22 cellular contexts compared by ENCODE assay signal in the genomic region with DNA sequence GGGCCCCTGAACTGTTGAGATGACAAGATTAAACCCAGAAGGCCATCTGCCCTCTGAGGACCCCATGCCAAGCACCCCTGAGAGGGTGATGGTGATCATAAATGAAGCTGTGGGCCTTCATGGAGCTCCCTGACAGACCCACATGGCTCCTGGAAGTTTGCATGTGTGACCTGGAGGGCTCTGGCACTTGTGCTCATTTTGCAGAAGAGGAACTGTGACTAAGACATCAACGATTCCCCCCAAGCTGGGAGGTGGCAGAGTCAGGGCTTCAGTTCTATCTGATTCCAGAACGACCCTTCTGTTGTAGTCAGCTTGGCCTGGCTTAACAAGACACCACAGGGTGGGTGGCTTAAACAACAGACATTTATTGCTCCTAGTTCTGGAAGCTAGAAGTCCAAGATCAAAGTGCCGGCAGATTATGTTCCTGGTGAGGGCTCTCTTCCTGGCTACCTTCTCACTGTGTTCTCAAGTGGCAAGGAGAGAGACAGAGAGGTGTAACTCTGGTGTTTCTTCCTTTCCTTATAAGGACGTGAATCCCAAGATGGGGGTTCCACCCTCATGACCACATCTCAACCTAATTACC.
"Had no signal": no experiment of that assay in that cellular context is flagged by ENCODE, and none has a peak within 500 bp of the region (broad histone marks: within the 10 kb centered on the region; RNA-seq: fewer than 3 reads in every experiment).

No MANE protein-coding gene starts in this region.

- ATAC-seq: activated CD4-positive, CD25-positive, alpha-beta regulatory T cell treated with anti-CD3 and anti-CD28 coated beads, Interleukin-2, amount 50 U/mL, for 24 hours; activated CD8-positive, alpha-beta T cell treated with anti-CD3 and anti-CD28 coated beads, Interleukin-2, amount 10 ng/mL, durations not matched to agents 7 days and 5 days; activated naive CD4-positive, alpha-beta T cell treated with anti-CD3 and anti-CD28 coated beads, Interleukin-2, amount 50 U/mL, for 72 hours; left lobe of liver had no signal

- H3K27ac ChIP-seq: upper lobe of left lung had no signal

- H3K4me3 ChIP-seq: lung, stomach, upper lobe of left lung had no signal

- H3K9me3 ChIP-seq: stomach, upper lobe of left lung had no signal

- DNase-seq: activated CD4-positive, alpha-beta T cell treated with anti-CD3 and anti-CD28 coated beads, Interleukin-2, amount 10 ng/mL, durations not matched to agents 7 days and 5 days; activated CD8-positive, alpha-beta memory T cell treated with anti-CD3 and anti-CD28 coated beads, Interleukin-2, amount 50 U/mL, for 48 hours; activated CD8-positive, alpha-beta T cell treated with anti-CD3 and anti-CD28 coated beads, Interleukin-2, amount 10 ng/mL, durations not matched to agents 7 days and 5 days; activated gamma-delta T cell treated with Interleukin-2 at 50 U/mL for 16 hours; cerebellar nuclear complex; cortex of kidney; erythroblast; foreskin melanocyte; glutamatergic neuron; hippocampal formation; stimulated activated CD4-positive, alpha-beta T cell treated with anti-CD3 and anti-CD28 coated beads, Interleukin-15, amount 100 ng/mL, for 24 hours; stimulated activated CD4-positive, alpha-beta T cell treated with anti-CD3 and anti-CD28 coated beads, Interleukin-2, amount 100 ng/mL, for 48 hours; stomach; SW 1271; upper lobe of left lung had no signal

- H3K36me3 ChIP-seq: stomach, upper lobe of left lung had no signal

- FAIRE-seq: bronchial epithelial cell, endometrium, islet of Langerhans had no signal

- H3K27me3 ChIP-seq: upper lobe of left lung had no signal
